ENCODE assay signal across 8 cellular contexts in the genomic region with DNA sequence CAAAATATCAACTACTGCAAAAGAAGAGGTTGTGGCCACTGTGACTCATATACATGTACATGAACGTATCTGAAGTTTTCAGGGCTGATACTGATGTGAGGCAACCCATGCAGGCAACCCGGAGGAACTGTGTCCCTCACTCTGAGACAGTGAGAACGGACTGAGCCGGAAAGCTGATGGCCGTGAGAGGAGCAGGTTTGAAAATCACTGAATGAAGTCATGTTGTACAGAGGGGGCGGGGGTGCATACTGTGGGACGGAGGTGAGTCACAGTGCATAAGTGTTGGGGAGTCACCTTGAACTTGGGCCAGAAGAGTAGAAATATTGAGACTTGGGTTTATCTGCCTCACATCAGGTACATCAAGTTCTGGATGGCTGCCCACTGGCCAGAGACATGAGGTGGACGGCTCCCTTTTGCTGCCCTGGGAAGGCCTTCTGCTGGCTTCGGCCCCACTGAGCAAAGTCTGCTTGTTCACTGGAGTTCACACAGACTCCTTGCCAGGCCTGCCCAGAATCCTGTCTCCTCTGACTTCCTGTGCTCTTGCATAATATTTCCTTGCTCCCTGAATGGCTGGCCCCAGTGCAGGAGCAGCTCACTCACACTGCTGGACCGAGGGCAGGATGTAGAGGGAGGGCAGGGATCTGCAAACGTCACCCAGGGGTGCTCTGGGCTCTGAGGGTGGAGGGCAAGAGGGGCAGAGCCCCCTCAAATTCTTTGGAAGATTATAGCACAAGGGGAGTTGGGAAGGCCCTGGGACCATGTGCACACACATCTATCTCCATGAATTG. TPM values are rescaled to one million over a fixed set of nuclear protein-coding genes. Genes with fewer than 3 reads are reported as not detected.
DNase-seq lines count a peak whose midpoint lies in the region; ATAC-seq lines count a peak whose summit lies in the region.

No MANE protein-coding gene starts in this region.

- no peak overlapping the region for H3K4me3 Mint-ChIP-seq in activated T-helper 1 cell treated with anti-CD3 and anti-CD28 coated beads, Interleukin-12 subunit alpha, Interleukin-12 subunit beta, Interleukin-2, Interleukin-4 antibody, amounts not matched to agents 30 ng/mL and 10 ng/mL and 1 ng/mL, durations not matched to agents 14 hours and 24 hours and 36 hours

- ATAC-seq in GM18858 (IDR thresholded peaks at IDR 0.05; ENCODE audit: unreplicated experiment): no peak

- peaks cover 7% of the 10 kb centered on the region for H3K4me1 Mint-ChIP-seq in activated T-helper 1 cell treated with anti-CD3 and anti-CD28 coated beads, Interleukin-12 subunit alpha, Interleukin-12 subunit beta, Interleukin-2, Interleukin-4 antibody, amounts not matched to agents 30 ng/mL and 10 ng/mL and 1 ng/mL, durations not matched to agents 14 hours and 24 hours and 36 hours (ENCODE audit: low read depth)

- DNase-seq in MV-4-11 (lab: John Stamatoyannopoulos, UW): peak; percentile 32
- peak in 21 of 61 donors; percentile 9 to 70 (median 34) for DNase-seq in caudate nucleus (lab: John Stamatoyannopoulos, UW)
- peak; percentile 42 for DNase-seq in medulla oblongata (ENCODE audit: extremely low spot score)
- no peak for DNase-seq in NCI-H2227 (lab: John Stamatoyannopoulos, UW; ENCODE audit: unreplicated experiment)
- DNase-seq in NCI-H2171 treated with DMSO at 0.1 percent for 48 hours (lab: John Stamatoyannopoulos, UW): no peak
- no peak for DNase-seq in activated T-helper 1 cell treated with anti-CD3 and anti-CD28 coated beads, Interleukin-12 subunit alpha, Interleukin-12 subunit beta, Interleukin-2, Interleukin-4 antibody, amounts not matched to agents 30 ng/mL and 10 ng/mL and 1 ng/mL, durations not matched to agents 14 hours and 24 hours and 36 hours (ENCODE audit: low spot score)

- no peaks in the 10 kb centered on the region for H3K36me3 ChIP-seq in BLaER1 treated with 17β-estradiol and CSF1 and Interleukin-3, amounts not matched to agents 10 nM and 100 nM

- H3K9me3 Mint-ChIP-seq in activated T-helper 1 cell treated with anti-CD3 and anti-CD28 coated beads, Interleukin-12 subunit alpha, Interleukin-12 subunit beta, Interleukin-2, Interleukin-4 antibody, amounts not matched to agents 30 ng/mL and 10 ng/mL and 1 ng/mL, durations not matched to agents 14 hours and 24 hours and 36 hours: no peaks in the 10 kb centered on the region

- peak overlapping the region; percentile 45 to 92 (median 77) for H3K4me2 ChIP-seq in BLaER1 treated with 17β-estradiol and CSF1 and Interleukin-3, amounts not matched to agents 10 nM and 100 nM

- peaks cover 25 to 73% (median 36%) of the 10 kb centered on the region in 10 experiments for H3K4me1 ChIP-seq in BLaER1 treated with 17β-estradiol and CSF1 and Interleukin-3, amounts not matched to agents 10 nM and 100 nM

- no peaks in the 10 kb centered on the region for H3K27me3 ChIP-seq in BLaER1 treated with 17β-estradiol and CSF1 and Interleukin-3, amounts not matched to agents 10 nM and 100 nM

- intact Hi-C loops in activated T-helper 1 cell treated with anti-CD3 and anti-CD28 coated beads, Interleukin-12 subunit alpha, Interleukin-12 subunit beta, Interleukin-2, Interleukin-4 antibody, amounts not matched to agents 30 ng/mL and 10 ng/mL and 1 ng/mL, durations not matched to agents 14 hours and 24 hours and 36 hours (cut with micrococcal nuclease): no loop called here

- H3K36me3 Mint-ChIP-seq in activated T-helper 1 cell treated with anti-CD3 and anti-CD28 coated beads, Interleukin-12 subunit alpha, Interleukin-12 subunit beta, Interleukin-2, Interleukin-4 antibody, amounts not matched to agents 30 ng/mL and 10 ng/mL and 1 ng/mL, durations not matched to agents 14 hours and 24 hours and 36 hours (ENCODE audit: low read depth): no peaks in the 10 kb centered on the region

- H4K20me1 ChIP-seq in BLaER1 treated with 17β-estradiol and CSF1 and Interleukin-3, amounts not matched to agents 10 nM and 100 nM: peaks cover 0 to 93% (median 0%) of the 10 kb centered on the region in 11 experiments; a peak in 2 of 22 replicates

- H3K27me3 Mint-ChIP-seq in activated T-helper 1 cell treated with anti-CD3 and anti-CD28 coated beads, Interleukin-12 subunit alpha, Interleukin-12 subunit beta, Interleukin-2, Interleukin-4 antibody, amounts not matched to agents 30 ng/mL and 10 ng/mL and 1 ng/mL, durations not matched to agents 14 hours and 24 hours and 36 hours (ENCODE audit: insufficient read depth): peaks cover 9% of the 10 kb centered on the region

- peak overlapping the region in 3 of 10 experiments; percentile 0 to 36 (median 26); a peak in 3 of 20 replicates for H3K4me3 ChIP-seq in BLaER1 treated with 17β-estradiol and CSF1 and Interleukin-3, amounts not matched to agents 10 nM and 100 nM

- H3K9ac ChIP-seq in BLaER1 treated with 17β-estradiol and CSF1 and Interleukin-3, amounts not matched to agents 10 nM and 100 nM: peak overlapping the region in 6 of 11 experiments; percentile 4 to 66 (median 49); a peak in 9 of 22 replicates

- no peak overlapping the region for H3K27ac Mint-ChIP-seq in activated T-helper 1 cell treated with anti-CD3 and anti-CD28 coated beads, Interleukin-12 subunit alpha, Interleukin-12 subunit beta, Interleukin-2, Interleukin-4 antibody, amounts not matched to agents 30 ng/mL and 10 ng/mL and 1 ng/mL, durations not matched to agents 14 hours and 24 hours and 36 hours

- H3K27ac ChIP-seq in BLaER1 treated with 17β-estradiol and CSF1 and Interleukin-3, amounts not matched to agents 10 nM and 100 nM: peak overlapping the region in 8 of 11 experiments; percentile 27 to 76 (median 58); a peak in 14 of 22 replicates
- peak overlapping the region; percentile 20 for H3K27ac ChIP-seq in caudate nucleus (ENCODE audit: low read depth, low read length)

- H3K9me3 ChIP-seq in BLaER1 treated with 17β-estradiol and CSF1 and Interleukin-3, amounts not matched to agents 10 nM and 100 nM (replicated peaks in 1 of 11): peaks cover 0 to 3% (median 0%) of the 10 kb centered on the region in 11 experiments; a peak in 1 of 22 replicates

RNA-seq across cellular contexts. Expression of a gene that starts 18.1 kb away (rescaled TPM):
- total RNA-seq in activated T-helper 1 cell treated with anti-CD3 and anti-CD28 coated beads, Interleukin-12 subunit alpha, Interleukin-12 subunit beta, Interleukin-2, Interleukin-4 antibody, amounts not matched to agents 30 ng/mL and 10 ng/mL and 1 ng/mL, durations not matched to agents 14 hours and 24 hours and 36 hours: 13.7 and 22.9 TPM in 2 replicates

Comparison
In these comparisons a context has a peak if more than half of its experiments do, and no peak if none do; other contexts are left out.
1. DNase-seq: peak in MV-4-11 (single experiment) and medulla oblongata (single experiment); none in NCI-H2227 (single experiment), NCI-H2171 treated with DMSO at 0.1 percent for 48 hours (single experiment) and activated T-helper 1 cell treated with anti-CD3 and anti-CD28 coated beads, Interleukin-12 subunit alpha, Interleukin-12 subunit beta, Interleukin-2, Interleukin-4 antibody, amounts not matched to agents 30 ng/mL and 10 ng/mL and 1 ng/mL, durations not matched to agents 14 hours and 24 hours and 36 hours (single experiment).